28 cellular contexts compared by ENCODE assay signal in the genomic region with DNA sequence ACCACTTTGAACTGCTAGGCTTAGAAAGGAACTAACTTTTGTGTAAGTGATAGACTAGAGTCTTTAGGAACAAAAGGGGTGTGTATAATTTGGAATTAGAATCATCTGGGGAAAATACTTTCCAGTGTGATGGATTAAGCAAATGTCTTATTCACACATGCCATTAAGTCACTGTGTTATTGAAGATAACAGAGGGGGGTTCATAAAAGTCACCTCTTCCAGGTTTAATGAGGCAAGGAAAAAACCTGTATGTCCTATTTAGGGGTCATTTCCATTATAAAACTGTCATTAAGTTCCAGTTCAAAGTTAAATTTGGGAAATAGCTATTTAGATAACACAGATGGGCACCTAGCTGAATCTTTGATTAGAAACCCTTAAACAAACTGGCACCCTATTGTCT.
"Had no signal": no experiment of that assay in that cellular context is flagged by ENCODE, and none has a peak within 500 bp of the region (broad histone marks: within the 10 kb centered on the region; RNA-seq: fewer than 3 reads in every experiment).

No MANE protein-coding gene starts in this region.

- DNase-seq: activated B cell treated with CpG ODN at 0.5 μM for 24 hours; activated CD4-positive, alpha-beta T cell treated with anti-CD3 and anti-CD28 coated beads for 48 hours; activated CD4-positive, alpha-beta T cell treated with anti-CD3 and anti-CD28 coated beads, Interleukin-2, amount 50 U/mL, for 1 hour; activated CD4-positive, alpha-beta T cell treated with anti-CD3 and anti-CD28 coated beads, Interleukin-2, amount 50 U/mL, for 48 hours; activated CD8-positive, alpha-beta memory T cell treated with anti-CD3 and anti-CD28 coated beads for 24 hours; activated CD8-positive, alpha-beta T cell treated with anti-CD3 and anti-CD28 coated beads for 36 hours; activated effector memory CD4-positive, alpha-beta T cell treated with Interleukin-2 at 50 U/mL for 16 hours; activated gamma-delta T cell treated with Interleukin-2 at 50 U/mL for 16 hours; activated naive CD4-positive, alpha-beta T cell treated with anti-CD3 and anti-CD28 coated beads, Interleukin-2, amount 50 U/mL, for 16 hours; activated naive CD4-positive, alpha-beta T cell treated with Interleukin-2 at 50 U/mL for 16 hours; activated T-cell treated with anti-CD3 and anti-CD28 coated beads, Interleukin-2, amount 50 U/mL, for 4 hours; amniotic stem cell; brain microvascular endothelial cell; dorsolateral prefrontal cortex; effector memory CD4-positive, alpha-beta T cell; endodermal cell; foreskin fibroblast; head of caudate nucleus; T-helper 17 cell; T1000; WERI-Rb-1 had no signal

- H3K4me3 ChIP-seq: coronary artery, dorsolateral prefrontal cortex had no signal

- ATAC-seq: activated CD4-positive, CD25-positive, alpha-beta regulatory T cell treated with anti-CD3 and anti-CD28 coated beads, Interleukin-2, amount 50 U/mL, for 24 hours; activated CD8-positive, alpha-beta T cell treated with anti-CD3 and anti-CD28 coated beads for 36 hours; activated T-cell treated with anti-CD3 and anti-CD28 coated beads, Interleukin-2, amount 50 U/mL, for 4 hours; activated T-helper 17 cell treated with anti-CD3 and anti-CD28 coated beads, Interleukin-2, amount 50 U/mL, for 72 hours; esophagus mucosa; T-helper 17 cell had no signal

- H3K27ac ChIP-seq: brain microvascular endothelial cell, coronary artery, dorsolateral prefrontal cortex, WERI-Rb-1 had no signal

- H3K36me3 ChIP-seq: brain microvascular endothelial cell, WERI-Rb-1 had no signal

- FAIRE-seq: astrocyte, bronchial epithelial cell, frontal cortex had no signal

- H3K27me3 ChIP-seq: brain microvascular endothelial cell, dorsolateral prefrontal cortex had no signal
